In the genomic region with DNA sequence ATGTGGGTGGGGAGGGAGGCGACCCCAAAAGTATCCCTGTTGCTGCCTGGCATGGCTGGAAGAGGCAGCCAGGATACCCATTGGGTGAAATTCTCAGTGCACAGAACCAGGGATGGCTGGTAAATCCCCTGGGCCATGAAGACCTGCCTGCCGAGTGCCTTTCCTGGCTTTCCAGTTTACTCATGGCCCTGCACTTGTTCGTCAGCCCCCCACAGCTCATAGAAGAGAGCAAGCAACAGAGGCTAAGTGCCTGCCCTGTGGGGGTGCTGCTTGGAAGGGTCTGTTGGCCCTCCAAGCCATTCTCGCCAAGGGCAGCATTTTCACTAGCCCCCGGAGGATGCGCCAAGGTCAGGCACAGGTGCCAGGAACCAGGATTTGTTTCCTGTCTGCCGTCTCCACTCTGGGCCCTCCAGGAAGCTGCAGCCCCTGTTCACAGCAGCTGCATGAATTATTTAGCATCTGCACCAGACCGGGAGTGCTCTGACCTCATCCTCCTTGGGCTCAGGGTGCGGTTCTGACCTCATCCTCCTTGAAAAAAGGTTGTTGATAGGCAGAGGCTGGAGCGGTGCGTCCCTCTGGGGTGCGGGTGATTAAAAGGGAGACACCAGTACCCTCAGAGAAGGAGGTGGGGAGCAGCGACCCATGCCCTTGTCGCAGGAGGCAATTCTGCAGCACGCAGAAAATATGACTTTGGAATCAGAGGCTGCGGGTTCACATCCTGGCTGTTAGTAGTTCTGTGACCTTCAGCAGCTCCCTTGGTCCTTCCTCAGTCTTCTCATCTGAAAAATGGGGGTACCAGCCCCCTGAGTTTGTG, we compare ENCODE assay signal across 11 cellular contexts. TPM values are rescaled to one million over a fixed set of nuclear protein-coding genes. Genes with fewer than 3 reads are reported as not detected.
DNase-seq lines count a peak whose midpoint lies in the region; ATAC-seq and TF ChIP-seq lines count a peak whose summit lies in the region.
"Had no signal": no experiment of that assay in that cellular context is flagged by ENCODE, and none has a peak within 500 bp of the region (broad histone marks: within the 10 kb centered on the region; RNA-seq: fewer than 3 reads in every experiment).

No MANE protein-coding gene starts in this region.

- H3K27ac ChIP-seq in foreskin keratinocyte: no peak overlapping the region
- H3K27ac ChIP-seq: VCaP had no signal

- H3K27me3 ChIP-seq in foreskin keratinocyte: peaks cover 21% of the 10 kb centered on the region

- ATAC-seq in foreskin keratinocyte (peak; percentile 25), sciatic nerve (peak; percentile 38), GM18519 (IDR thresholded peaks at IDR 0.05; ENCODE audit: low FRiP score, unreplicated experiment) (no peak), GM21367 (IDR thresholded peaks at IDR 0.05; ENCODE audit: unreplicated experiment) (no peak)

- intact Hi-C loops in sciatic nerve (cut with DNase I): no loop called here

- no peak for TF ChIP-seq CTCF in foreskin keratinocyte (conservative IDR thresholded peaks at IDR 0.05)

- DNase-seq in Daoy (ENCODE audit: low read depth) (peak; percentile 65), NCI-H446 treated with DMSO at 0.1 percent for 48 hours (lab: John Stamatoyannopoulos, UW) (peak; percentile 73), foreskin keratinocyte (no peak), sciatic nerve (ENCODE audit: low spot score) (no peak), NOMO-1 treated with dmso at 0.1 percent for 144 hours (lab: John Stamatoyannopoulos, UW; ENCODE audit: unreplicated experiment) (no peak), cortex of kidney (lab: John Stamatoyannopoulos, UW) (no peak)
- DNase-seq: mammary epithelial cell, NCI-H187 treated with DMSO at 0.1 percent for 48 hours had no signal

- H3K4me1 ChIP-seq in foreskin keratinocyte: no peaks in the 10 kb centered on the region

RNA-seq across cellular contexts. Expression of a gene that starts 14.2 kb away (rescaled TPM):
- total RNA-seq in Daoy (2014; rRNA removed; shearing (Covaris generic)): not detected in 2 replicates
- total RNA-seq in foreskin keratinocyte (not detected in 2 replicates), sciatic nerve (13.0 TPM)
- not detected in 2 replicates for polyA plus RNA-seq in foreskin keratinocyte
- total RNA-seq: mammary epithelial cell had no signal
- polyA plus RNA-seq: mammary epithelial cell had no signal

RNA-seq across cellular contexts. Expression of a gene that starts 20.3 kb away (rescaled TPM):
- 39.3 and 53.5 TPM in 2 replicates for total RNA-seq in Daoy (2014; rRNA removed; shearing (Covaris generic))
- total RNA-seq in foreskin keratinocyte (9.3 and 17.6 TPM in 2 replicates), sciatic nerve (62.9 TPM)
- polyA plus RNA-seq in foreskin keratinocyte: 12.2 and 19.2 TPM in 2 replicates

Comparison
In these comparisons a context has a peak if more than half of its experiments do, and no peak if none do; other contexts are left out.
1. DNase-seq: peak in Daoy (single experiment) and NCI-H446 treated with DMSO at 0.1 percent for 48 hours (single experiment); none in foreskin keratinocyte (0 of 2), sciatic nerve (single experiment), NOMO-1 treated with dmso at 0.1 percent for 144 hours (single experiment) and cortex of kidney (single experiment).
2. ATAC-seq: peak in foreskin keratinocyte (single experiment) and sciatic nerve (single experiment); none in GM18519 (single experiment) and GM21367 (single experiment).
3. RNA of a gene that starts 14.2 kb away (total RNA-seq): 13.0 TPM in sciatic nerve (single experiment); not detected in Daoy and not detected in foreskin keratinocyte; every median in the first group is over 10 times any median in the second.